11 cellular contexts compared by ENCODE assay signal in the genomic region with DNA sequence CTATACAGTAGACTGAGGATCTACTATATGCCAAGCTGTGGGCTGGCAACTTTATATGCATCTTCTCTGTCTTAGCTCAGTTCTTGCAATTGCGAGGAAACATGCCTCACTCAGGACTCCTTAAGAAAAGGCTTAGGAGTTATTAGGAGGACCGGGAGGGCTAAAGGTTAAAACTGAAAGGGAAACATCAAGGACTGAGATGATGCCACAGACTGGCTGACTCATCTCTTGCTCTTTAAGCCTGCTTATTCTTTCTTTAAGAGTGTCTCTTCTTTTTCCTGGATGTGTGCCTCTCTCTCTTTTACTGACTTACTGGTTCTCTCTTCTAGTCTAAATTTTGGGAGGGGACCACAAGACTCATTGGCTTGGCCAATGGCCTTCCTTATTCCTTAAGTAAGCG. TPM values are rescaled to one million over a fixed set of nuclear protein-coding genes. Genes with fewer than 3 reads are reported as not detected.
A peak's percentile ranks its signal among the peaks of the same experiment; 100 is the strongest.
DNase-seq lines count a peak whose midpoint lies in the region; ATAC-seq and TF ChIP-seq lines count a peak whose summit lies in the region.
"Had no signal": no experiment of that assay in that cellular context is flagged by ENCODE, and none has a peak within 500 bp of the region (broad histone marks: within the 10 kb centered on the region; RNA-seq: fewer than 3 reads in every experiment).

No MANE protein-coding gene starts in this region.

- intact Hi-C loops in PC-3 (cut with micrococcal nuclease) = no loop called here

- no peak overlapping the region for H3K9ac ChIP-seq in PC-3 (ENCODE audit: low read length)

- CTCF ChIA-PET in PC-3 (lab: Charles Lee) = interaction anchor here (0.6 to 0.9 kb wide), 2 partner anchors 32 to 54 kb away, joined by 3 to 4 read pairs; no protein-coding TSS in a partner anchor

- no peaks in the 10 kb centered on the region for H4K20me1 ChIP-seq in PC-3 (ENCODE audit: low read length)

- no peaks in the 10 kb centered on the region for H3K9me3 ChIP-seq in PC-3 (ENCODE audit: low read length)

- no peaks in the 10 kb centered on the region for H3K9me2 ChIP-seq in PC-3 (replicated peaks; ENCODE audit: low read length)

- POLR2A ChIA-PET in PC-3 (lab: Charles Lee; ENCODE audit: unreplicated experiment) = no interaction called here

- DNase-seq in SIG-M5 treated with dmso at 0.1 percent for 504 hours (lab: John Stamatoyannopoulos, UW; ENCODE audit: unreplicated experiment) (peak; percentile 16), SIG-M5 (lab: John Stamatoyannopoulos, UW) (no peak), PC-3 (peak; percentile 51), dermis blood vessel endothelial cell (peak; percentile 40), renal cortical epithelial cell (ENCODE audit: low read depth) (peak; percentile 74), COR-L47 (lab: John Stamatoyannopoulos, UW) (no peak)
- DNase-seq: NCI-H1417 treated with DMSO at 0.1 percent for 48 hours had no signal

- no peaks in the 10 kb centered on the region for H3K27me3 ChIP-seq in PC-3 (ENCODE audit: low read length)
- H3K27me3 ChIP-seq: cardiac muscle cell had no signal

- no peaks in the 10 kb centered on the region for H3K79me2 ChIP-seq in PC-3 (ENCODE audit: low read length)

- H3K4me1 ChIP-seq in PC-3 (ENCODE audit: insufficient read depth, low read length) = peaks cover 43% of the 10 kb centered on the region

- TF ChIP-seq CTCF in PC-3 (conservative IDR thresholded peaks at IDR 0.05; ENCODE audit: low read depth, low read length) = no peak

- no peak overlapping the region for H3K4me3 ChIP-seq in PC-3 (ENCODE audit: low read length)
- H3K4me3 ChIP-seq: cardiac muscle cell had no signal

- BruUV-seq in PC-3 (replicated peaks; lab: Mats Ljungman, UMichigan) = no TSS peak

- peak overlapping the region; percentile 49 for H3K4me2 ChIP-seq in PC-3 (ENCODE audit: low read length)

- ATAC-seq in PC-3 = peak; percentile 55
- ATAC-seq in GM19467 (IDR thresholded peaks at IDR 0.05; ENCODE audit: unreplicated experiment) = no peak
- no peak for ATAC-seq in GM18867 (IDR thresholded peaks at IDR 0.05; ENCODE audit: unreplicated experiment)

- H2AFZ ChIP-seq in PC-3 (ENCODE audit: low read length) = no peak overlapping the region

- H3K36me3 ChIP-seq in PC-3 (ENCODE audit: low read depth, low read length) = no peaks in the 10 kb centered on the region
- H3K36me3 ChIP-seq: cardiac muscle cell had no signal

- no peak overlapping the region for H3K27ac ChIP-seq in PC-3 (ENCODE audit: low read length)
- H3K27ac ChIP-seq: cardiac muscle cell had no signal

- H3F3A ChIP-seq in PC-3 (ENCODE audit: low read length, unreplicated experiment) = peaks cover 3% of the 10 kb centered on the region

RNA-seq across cellular contexts. Expression of gene SDC4, which starts 7.0 kb away (rescaled TPM):
- total RNA-seq in PC-3 (2014; rRNA removed) (134 and 167 TPM in 2 replicates), dermis blood vessel endothelial cell (41.5 and 79.3 TPM in 2 replicates), renal cortical epithelial cell (500 and 534 TPM in 2 replicates)

RNA-seq across cellular contexts. Expression of gene SYS1, which starts 7.7 kb away (rescaled TPM):
- 32.5 and 45.2 TPM in 2 replicates for total RNA-seq in PC-3 (2014; rRNA removed)
- 23.3 and 26.2 TPM in 2 replicates for total RNA-seq in dermis blood vessel endothelial cell
- total RNA-seq in renal cortical epithelial cell = 23.6 and 41.0 TPM in 2 replicates

RNA-seq across cellular contexts. Expression of gene TP53TG5, which starts 22.9 kb away (rescaled TPM):
- total RNA-seq in PC-3 (2014; rRNA removed) = not detected in 2 replicates
- not detected in 2 replicates for total RNA-seq in dermis blood vessel endothelial cell
- not detected in 2 replicates for total RNA-seq in renal cortical epithelial cell
- total RNA-seq: lower leg skin had no signal

RNA-seq across cellular contexts. Expression of gene MATN4, which starts 47.1 kb away (rescaled TPM):
- total RNA-seq in PC-3 (2014; rRNA removed) (0.33 TPM in 1 of 2 replicates, not detected in the other), dermis blood vessel endothelial cell (0.09 and 0.17 TPM in 2 replicates), renal cortical epithelial cell (not detected in 2 replicates)
- total RNA-seq: cardiac muscle cell had no signal

RNA-seq across cellular contexts. Expression of gene RBPJL, which starts 48.6 kb away (rescaled TPM):
- not detected in 2 replicates for total RNA-seq in PC-3 (2014; rRNA removed)
- not detected in 2 replicates for total RNA-seq in dermis blood vessel endothelial cell
- not detected in 2 replicates for total RNA-seq in renal cortical epithelial cell
- total RNA-seq: cardiac muscle cell, lower leg skin had no signal

Comparison
In these comparisons a context has a peak if more than half of its experiments do, and no peak if none do; other contexts are left out.
1. DNase-seq: peak in SIG-M5 treated with dmso at 0.1 percent for 504 hours (single experiment), PC-3 (single experiment), dermis blood vessel endothelial cell (single experiment) and renal cortical epithelial cell (single experiment); none in SIG-M5 (single experiment) and COR-L47 (single experiment).